In the genomic region with DNA sequence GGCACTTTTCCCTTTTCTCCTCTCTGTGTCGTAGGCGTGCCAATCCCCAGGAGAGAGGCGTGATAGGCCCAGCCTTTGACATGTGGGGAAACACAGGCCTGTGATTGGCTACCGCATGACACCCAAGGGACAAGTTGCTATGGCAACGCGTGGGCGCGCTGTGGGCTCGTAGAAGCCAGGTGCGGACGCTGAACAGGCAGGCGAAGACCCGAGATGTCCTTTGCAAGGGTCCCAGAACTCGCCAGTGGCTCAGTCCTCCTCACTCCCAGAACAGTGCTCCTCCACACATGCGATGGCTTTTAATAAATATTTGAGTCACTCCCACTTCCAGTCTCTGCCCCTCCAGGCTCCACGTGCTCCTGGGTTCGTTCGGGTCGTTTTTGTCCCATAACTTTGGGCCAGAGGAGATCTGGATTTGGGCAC, we compare ENCODE assay signal across 8 cellular contexts. TPM values are rescaled to one million over a fixed set of nuclear protein-coding genes. Genes with fewer than 3 reads are reported as not detected.
DNase-seq lines count a peak whose midpoint lies in the region; ATAC-seq, FAIRE-seq and TF ChIP-seq lines count a peak whose summit lies in the region.

No MANE protein-coding gene starts in this region.

- H3K27ac ChIP-seq in GM23338 (ENCODE audit: low read depth) (no peak overlapping the region), MM.1S (ENCODE audit: low read length) (peak overlapping the region; percentile 34; the same call in 1 of the 2 replicates), neutrophil (no peak overlapping the region), stomach smooth muscle (ENCODE audit: low read length) (peak overlapping the region; percentile 24)

- H3K36me3 Mint-ChIP-seq in GM23338 (ENCODE audit: low read depth), result no peaks in the 10 kb centered on the region

- H3K9ac ChIP-seq in MM.1S (ENCODE audit: low read length) (peak overlapping the region; percentile 35), stomach smooth muscle (ENCODE audit: low read length in 2 of 2) (no peak overlapping the region)

- H3K36me3 ChIP-seq in GM23338 (ENCODE audit: insufficient read depth) (no peaks in the 10 kb centered on the region), MM.1S (replicated peaks; ENCODE audit: insufficient read depth, low read length) (no peaks in the 10 kb centered on the region), neutrophil (no peaks in the 10 kb centered on the region), stomach smooth muscle (ENCODE audit: control insufficient read depth in 2 of 2, insufficient read depth in 2 of 2, low read length in 2 of 2) (peaks cover 0 to 2% of the 10 kb centered on the region in 2 donors)

- ATAC-seq in GM23338, result peak; percentile 98

- H3K4me1 Mint-ChIP-seq in GM23338, result peaks cover 7% of the 10 kb centered on the region

- H3K9me3 Mint-ChIP-seq in GM23338, result no peaks in the 10 kb centered on the region

- FAIRE-seq in frontal cortex (lab: Jason Lieb, UNC), result no peak

- DNase-seq in DMS153 treated with DMSO at 0.1 percent for 48 hours (lab: John Stamatoyannopoulos, UW; ENCODE audit: unreplicated experiment) (peak; percentile 52), GM23338 (ENCODE audit: low spot score) (peak; percentile 98), MM.1S (peak; percentile 96), SIG-M5 treated with dmso at 0.1 percent for 504 hours (lab: John Stamatoyannopoulos, UW; ENCODE audit: unreplicated experiment) (peak; percentile 86), frontal cortex (ENCODE audit: low spot score in 2 of 2) (peak; percentile 77 to 94)
- DNase-seq in activated naive CD4-positive, alpha-beta T cell (lab: John Stamatoyannopoulos, UW), result peak; percentile 51 to 66 (median 60)

- H3K4me2 ChIP-seq in GM23338, result peak overlapping the region; percentile 71
- H3K4me2 ChIP-seq in MM.1S (ENCODE audit: low read depth, low read length), result peak overlapping the region; percentile 98

- H3K9me2 ChIP-seq in GM23338 (ENCODE audit: insufficient read depth), result no peaks in the 10 kb centered on the region
- H3K9me2 ChIP-seq in MM.1S (replicated peaks; ENCODE audit: insufficient read depth, low read length), result no peaks in the 10 kb centered on the region

- H3K4me3 ChIP-seq in GM23338 (peak overlapping the region; percentile 46), MM.1S (ENCODE audit: low read length) (peak overlapping the region; percentile 61), neutrophil (ENCODE audit: low read depth in 1 of 2, low read length in 1 of 2) (peak overlapping the region; percentile 47 to 53), stomach smooth muscle (ENCODE audit: low read length in 2 of 2) (peak overlapping the region; percentile 34 to 69)

- H3K27me3 ChIP-seq in GM23338 (ENCODE audit: insufficient read depth), result no peaks in the 10 kb centered on the region
- no peaks in the 10 kb centered on the region for H3K27me3 ChIP-seq in MM.1S (replicated peaks; ENCODE audit: insufficient read depth, low read length)
- peaks cover 25% of the 10 kb centered on the region for H3K27me3 ChIP-seq in neutrophil
- no peaks in the 10 kb centered on the region for H3K27me3 ChIP-seq in stomach smooth muscle (ENCODE audit: control insufficient read depth in 1 of 2, insufficient read depth in 2 of 2, low read length in 2 of 2)

- peak overlapping the region; percentile 63 for H3K4me3 Mint-ChIP-seq in GM23338

- H3K9me3 ChIP-seq in MM.1S (replicated peaks; ENCODE audit: insufficient read depth, low read length), result no peaks in the 10 kb centered on the region
- H3K9me3 ChIP-seq in neutrophil, result no peaks in the 10 kb centered on the region
- H3K9me3 ChIP-seq in stomach smooth muscle (ENCODE audit: control insufficient read depth in 2 of 2, low read length in 2 of 2), result no peaks in the 10 kb centered on the region

- no peak overlapping the region for H3K27ac Mint-ChIP-seq in GM23338

- H4K20me1 ChIP-seq in GM23338 (replicated peaks; ENCODE audit: insufficient read depth), result no peaks in the 10 kb centered on the region
- no peaks in the 10 kb centered on the region for H4K20me1 ChIP-seq in MM.1S (ENCODE audit: insufficient read depth, low read length)

- H3K27me3 Mint-ChIP-seq in GM23338 (ENCODE audit: insufficient read depth, low read depth, poor library complexity), result peaks cover 12% of the 10 kb centered on the region

- H3K79me2 ChIP-seq in GM23338 (replicated peaks; ENCODE audit: insufficient read depth) (no peaks in the 10 kb centered on the region), MM.1S (ENCODE audit: low read length) (no peaks in the 10 kb centered on the region)

- no peak overlapping the region for H2AFZ ChIP-seq in GM23338
- H2AFZ ChIP-seq in MM.1S (ENCODE audit: low read length), result peak overlapping the region; percentile 86

- H3F3A ChIP-seq in GM23338 (replicated peaks; ENCODE audit: low read depth) (0 out of 2 replicates have a peak, but pooled peaks cover 4% of the 10 kb centered on the region), MM.1S (ENCODE audit: insufficient read depth, low read length) (peaks cover 40% of the 10 kb centered on the region)

- H3K4me1 ChIP-seq in GM23338 (ENCODE audit: insufficient read depth) (no peaks in the 10 kb centered on the region), MM.1S (ENCODE audit: low read length) (peaks cover 44% of the 10 kb centered on the region), neutrophil (ENCODE audit: control insufficient read depth in 1 of 2, insufficient read depth in 1 of 2, low read depth in 1 of 2, low read length in 1 of 2) (peaks cover 16 to 18% of the 10 kb centered on the region in 2 experiments), stomach smooth muscle (ENCODE audit: control insufficient read depth, insufficient read depth, low read length) (peaks cover 7% of the 10 kb centered on the region)

- TF ChIP-seq CTCF in GM23338 (conservative IDR thresholded peaks at IDR 0.05; ENCODE audit: low read depth in 2 of 2) (no peak), MM.1S (IDR thresholded peaks at IDR 0.05; ENCODE audit: low read length) (no peak), neutrophil (IDR thresholded peaks at IDR 0.05) (no peak)

TF ChIP-seq in GM23338, 12 proteins besides CTCF, POLR2A, EP300 and RAD21:
- peak; percentile 71 for TF ChIP-seq CREB1 (CRISPR knock-in tag; IDR thresholded peaks at IDR 0.05; ENCODE audit: low read depth)
- TF ChIP-seq EZH2 (IDR thresholded peaks at IDR 0.05; ENCODE audit: low read depth, unreplicated experiment), result no peak
- TF ChIP-seq JUNB (IDR thresholded peaks at IDR 0.05; ENCODE audit: unreplicated experiment), result no peak

RNA-seq across cellular contexts. Expression of a gene that starts 4.2 kb away (rescaled TPM):
- not detected in 2 replicates for total RNA-seq in GM23338 (2014; rRNA removed; shearing (Covaris generic))
- not detected in 2 replicates for polyA plus RNA-seq in GM23338 (2016; fragmentation: Nextera tagmentation; extraction: Ambion mirVana)
- not detected for total RNA-seq in frontal cortex

RNA-seq across cellular contexts. Expression of a gene that starts 18.4 kb away (rescaled TPM):
- 20.1 and 27.7 TPM in 2 replicates for total RNA-seq in GM23338 (2014; rRNA removed; shearing (Covaris generic))
- 4.5 and 5.4 TPM in 2 replicates for polyA plus RNA-seq in GM23338 (2016; fragmentation: Nextera tagmentation; extraction: Ambion mirVana)
- 2.4 TPM for total RNA-seq in frontal cortex

RNA-seq across cellular contexts. Expression of a gene that starts 20.0 kb away (rescaled TPM):
- 25.3 and 36.0 TPM in 2 replicates for total RNA-seq in GM23338 (2014; rRNA removed; shearing (Covaris generic))
- 18.9 and 19.0 TPM in 2 replicates for polyA plus RNA-seq in GM23338 (2016; fragmentation: Nextera tagmentation; extraction: Ambion mirVana)
- 15.1 TPM for total RNA-seq in frontal cortex

RNA-seq across cellular contexts. Expression of a gene that starts 27.1 kb away (rescaled TPM):
- not detected in 2 replicates for total RNA-seq in GM23338 (2014; rRNA removed; shearing (Covaris generic))
- 0.09 TPM in 1 of 2 replicates, not detected in the other for polyA plus RNA-seq in GM23338 (2016; fragmentation: Nextera tagmentation; extraction: Ambion mirVana)
- not detected for total RNA-seq in frontal cortex

RNA-seq across cellular contexts. Expression of a gene that starts 59.7 kb away (rescaled TPM):
- 86.6 and 102 TPM in 2 replicates for total RNA-seq in GM23338 (2014; rRNA removed; shearing (Covaris generic))
- 79.4 and 81.0 TPM in 2 replicates for polyA plus RNA-seq in GM23338 (2016; fragmentation: Nextera tagmentation; extraction: Ambion mirVana)
- total RNA-seq in frontal cortex, result 58.7 TPM

Comparison
In these comparisons a context has a peak if more than half of its experiments do, and no peak if none do; other contexts are left out.
1. H3K27ac ChIP-seq: peak in MM.1S (single experiment) and stomach smooth muscle (single experiment); none in GM23338 (single experiment) and neutrophil (single experiment).
2. Peak in every context shown above with its lines, with median percentiles within 50 percentile points of each other: DNase-seq and H3K4me3 ChIP-seq.